Comparison of ENCODE assay signal across 16 cellular contexts in the genomic region with DNA sequence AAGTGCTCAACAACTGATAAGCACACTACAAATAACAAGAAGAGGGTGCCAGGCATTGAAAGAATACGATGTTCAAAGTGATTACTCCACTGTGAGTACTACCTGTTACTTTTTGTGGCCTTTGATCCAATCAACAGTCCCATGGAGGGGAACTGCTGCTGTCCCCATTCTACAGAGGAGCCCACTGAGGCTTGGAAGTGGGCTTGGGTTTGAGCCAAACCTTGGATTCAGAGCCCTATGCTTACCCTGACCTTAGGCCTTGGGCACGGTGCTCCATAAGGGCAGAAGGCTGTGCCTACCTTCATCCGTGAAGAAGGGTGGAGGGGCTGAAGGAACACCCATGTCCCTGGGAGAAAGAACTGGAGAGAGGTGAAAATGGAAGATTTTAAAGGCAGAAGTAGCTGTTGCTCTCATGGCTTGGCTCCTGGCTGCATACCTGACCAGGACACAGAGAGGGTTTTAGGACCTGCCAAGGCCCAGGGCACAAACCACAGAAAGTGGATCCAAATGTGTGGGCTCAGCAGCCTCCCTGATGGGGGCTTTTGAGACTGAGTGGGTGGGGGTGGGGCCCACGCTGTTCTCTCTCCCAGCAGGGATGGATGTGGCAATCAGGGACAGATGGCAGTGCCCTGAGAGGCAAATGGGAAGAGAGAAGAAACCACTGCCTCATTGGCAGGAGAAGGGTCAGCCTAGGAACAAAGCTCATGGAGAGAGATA. TPM values are rescaled to one million over a fixed set of nuclear protein-coding genes. Genes with fewer than 3 reads are reported as not detected.
"Had no signal": no experiment of that assay in that cellular context is flagged by ENCODE, and none has a peak within 500 bp of the region (broad histone marks: within the 10 kb centered on the region; RNA-seq: fewer than 3 reads in every experiment).

No MANE protein-coding gene starts in this region.

- H3K27ac ChIP-seq: tibial nerve had no signal

- H3K27ac Mint-ChIP-seq: activated CD8-positive, alpha-beta T cell treated with anti-CD3 and anti-CD28 coated beads, Interleukin-2, amount 10 ng/mL, durations not matched to agents 7 days and 5 days; activated naive CD4-positive, alpha-beta T cell treated with anti-CD3 and anti-CD28 coated beads for 36 hours; activated T-helper 1 cell treated with anti-CD3 and anti-CD28 coated beads, Interleukin-12 subunit alpha, Interleukin-12 subunit beta, Interleukin-2, Interleukin-4 antibody, amounts not matched to agents 30 ng/mL and 10 ng/mL and 1 ng/mL, durations not matched to agents 14 hours and 24 hours and 36 hours; endodermal cell; stimulated activated naive B cell treated with anti-CD40 and anti-IgM and Interleukin-4, amounts not matched to agents 10 μg/mL and 1 μg/mL and 100 μg/mL, for 72 hours; WTC11 had no signal

- H3K4me3 Mint-ChIP-seq: activated CD8-positive, alpha-beta T cell treated with anti-CD3 and anti-CD28 coated beads, Interleukin-2, amount 10 ng/mL, durations not matched to agents 7 days and 5 days; activated naive CD4-positive, alpha-beta T cell treated with anti-CD3 and anti-CD28 coated beads for 36 hours; activated T-helper 1 cell treated with anti-CD3 and anti-CD28 coated beads, Interleukin-12 subunit alpha, Interleukin-12 subunit beta, Interleukin-2, Interleukin-4 antibody, amounts not matched to agents 30 ng/mL and 10 ng/mL and 1 ng/mL, durations not matched to agents 14 hours and 24 hours and 36 hours; endodermal cell; stimulated activated naive B cell treated with anti-CD40 and anti-IgM and Interleukin-4, amounts not matched to agents 10 μg/mL and 1 μg/mL and 100 μg/mL, for 72 hours; WTC11 had no signal

- H3K9me3 ChIP-seq: tibial nerve had no signal

- H3K36me3 ChIP-seq: tibial nerve had no signal

- H3K4me3 ChIP-seq: tibial nerve had no signal

- ATAC-seq: activated CD8-positive, alpha-beta T cell treated with anti-CD3 and anti-CD28 coated beads, Interleukin-2, amount 10 ng/mL, durations not matched to agents 7 days and 5 days; right cardiac atrium; stimulated activated naive B cell treated with anti-CD40 and anti-IgM and Interleukin-4, amounts not matched to agents 10 μg/mL and 1 μg/mL and 100 μg/mL, for 72 hours; WTC11 had no signal

- DNase-seq: activated CD4-positive, alpha-beta T cell treated with anti-CD3 and anti-CD28 coated beads for 48 hours; activated CD8-positive, alpha-beta memory T cell treated with anti-CD3 and anti-CD28 coated beads, Interleukin-2, amount 50 U/mL, for 48 hours; activated CD8-positive, alpha-beta T cell treated with anti-CD3 and anti-CD28 coated beads, Interleukin-2, amount 10 ng/mL, durations not matched to agents 7 days and 5 days; activated naive CD4-positive, alpha-beta T cell treated with anti-CD3 and anti-CD28 coated beads for 36 hours; cerebellar nuclear complex; dermis blood vessel endothelial cell; endodermal cell; hypothalamus; kidney glomerular epithelial cell; right cardiac atrium; stimulated activated naive B cell treated with anti-CD40 and anti-IgM and Interleukin-4, amounts not matched to agents 10 μg/mL and 1 μg/mL and 100 μg/mL, for 72 hours had no signal

- H3K36me3 Mint-ChIP-seq: stimulated activated naive B cell treated with anti-CD40 and anti-IgM and Interleukin-4, amounts not matched to agents 10 μg/mL and 1 μg/mL and 100 μg/mL, for 72 hours; WTC11 had no signal

- H3K9me3 Mint-ChIP-seq: activated naive CD4-positive, alpha-beta T cell treated with anti-CD3 and anti-CD28 coated beads for 36 hours; activated T-helper 1 cell treated with anti-CD3 and anti-CD28 coated beads, Interleukin-12 subunit alpha, Interleukin-12 subunit beta, Interleukin-2, Interleukin-4 antibody, amounts not matched to agents 30 ng/mL and 10 ng/mL and 1 ng/mL, durations not matched to agents 14 hours and 24 hours and 36 hours; endodermal cell; WTC11 had no signal

RNA-seq across cellular contexts. Expression of gene TIFAB, which starts 34.7 kb away (rescaled TPM):
- total RNA-seq: activated CD8-positive, alpha-beta T cell treated with anti-CD3 and anti-CD28 coated beads, Interleukin-2, amount 10 ng/mL, durations not matched to agents 7 days and 5 days; activated naive CD4-positive, alpha-beta T cell treated with anti-CD3 and anti-CD28 coated beads for 36 hours; activated T-helper 1 cell treated with anti-CD3 and anti-CD28 coated beads, Interleukin-12 subunit alpha, Interleukin-12 subunit beta, Interleukin-2, Interleukin-4 antibody, amounts not matched to agents 30 ng/mL and 10 ng/mL and 1 ng/mL, durations not matched to agents 14 hours and 24 hours and 36 hours; dermis blood vessel endothelial cell; endodermal cell; right cardiac atrium; tibial nerve; WTC11 had no signal
- polyA plus RNA-seq: right cardiac atrium had no signal

RNA-seq across cellular contexts. Expression of gene DCANP1, which starts 39.7 kb away (rescaled TPM):
- total RNA-seq: activated CD8-positive, alpha-beta T cell treated with anti-CD3 and anti-CD28 coated beads, Interleukin-2, amount 10 ng/mL, durations not matched to agents 7 days and 5 days; activated naive CD4-positive, alpha-beta T cell treated with anti-CD3 and anti-CD28 coated beads for 36 hours; activated T-helper 1 cell treated with anti-CD3 and anti-CD28 coated beads, Interleukin-12 subunit alpha, Interleukin-12 subunit beta, Interleukin-2, Interleukin-4 antibody, amounts not matched to agents 30 ng/mL and 10 ng/mL and 1 ng/mL, durations not matched to agents 14 hours and 24 hours and 36 hours; dermis blood vessel endothelial cell; endodermal cell; lower leg skin; right cardiac atrium; tibial nerve; WTC11 had no signal
- polyA plus RNA-seq: right cardiac atrium had no signal

RNA-seq across cellular contexts. Expression of gene NEUROG1, which starts 48.9 kb away (rescaled TPM):
- total RNA-seq: activated CD8-positive, alpha-beta T cell treated with anti-CD3 and anti-CD28 coated beads, Interleukin-2, amount 10 ng/mL, durations not matched to agents 7 days and 5 days; activated naive CD4-positive, alpha-beta T cell treated with anti-CD3 and anti-CD28 coated beads for 36 hours; activated T-helper 1 cell treated with anti-CD3 and anti-CD28 coated beads, Interleukin-12 subunit alpha, Interleukin-12 subunit beta, Interleukin-2, Interleukin-4 antibody, amounts not matched to agents 30 ng/mL and 10 ng/mL and 1 ng/mL, durations not matched to agents 14 hours and 24 hours and 36 hours; dermis blood vessel endothelial cell; endodermal cell; lower leg skin; right cardiac atrium; subcutaneous adipose tissue; tibial nerve had no signal
- polyA plus RNA-seq: right cardiac atrium had no signal
